In genomic region chr15:63308947-63309346, GRCh38 we compare ENCODE assay signal across 20 cellular contexts. TPM values are rescaled to one million over a fixed set of nuclear protein-coding genes. Genes with fewer than 3 reads are reported as not detected.
DNase-seq lines count a peak whose midpoint lies in the region; ATAC-seq, FAIRE-seq and TF ChIP-seq lines count a peak whose summit lies in the region.
"Had no signal": no experiment of that assay in that cellular context is flagged by ENCODE, and none has a peak within 500 bp of the region (broad histone marks: within the 10 kb centered on the region; RNA-seq: fewer than 3 reads in every experiment).

No MANE protein-coding gene starts in this region.

- H3K27ac ChIP-seq in PC-3 (ENCODE audit: low read length) (no peak overlapping the region), keratinocyte (ENCODE audit: control insufficient read depth, insufficient read depth, low read length) (no peak overlapping the region)
- H3K27ac ChIP-seq: A549, Peyer's patch, SJCRH30 had no signal

- POLR2A ChIA-PET in PC-3 (lab: Charles Lee; ENCODE audit: unreplicated experiment): no interaction called here
- POLR2A ChIA-PET in HEK293T (lab: Yijun Ruan, JAX): no interaction called here

- H3K4me3 ChIP-seq in PC-3 (ENCODE audit: low read length): no peak overlapping the region
- no peak overlapping the region for H3K4me3 ChIP-seq in keratinocyte (ENCODE audit: control insufficient read depth in 2 of 3, extremely low read depth in 1 of 3, insufficient read depth in 2 of 3, low read depth in 1 of 3, low read length in 3 of 3)
- H3K4me3 ChIP-seq: A549, Peyer's patch, SJCRH30 had no signal

- no peaks in the 10 kb centered on the region for H3F3A ChIP-seq in PC-3 (ENCODE audit: low read length, unreplicated experiment)

- H3K36me3 ChIP-seq in PC-3 (ENCODE audit: low read depth, low read length): no peaks in the 10 kb centered on the region
- H3K36me3 ChIP-seq in keratinocyte (ENCODE audit: control insufficient read depth in 2 of 2, extremely low read depth in 1 of 2, insufficient read depth in 2 of 2, low read length in 2 of 2): no peaks in the 10 kb centered on the region
- H3K36me3 ChIP-seq: SJCRH30 had no signal

- no peaks in the 10 kb centered on the region for H3K9me2 ChIP-seq in PC-3 (replicated peaks; ENCODE audit: low read length)

- FAIRE-seq in keratinocyte (lab: Jason Lieb, UNC) (no peak), urothelium cell line (lab: Jason Lieb, UNC) (peak; percentile 52)

- no peaks in the 10 kb centered on the region for H4K20me1 ChIP-seq in PC-3 (ENCODE audit: low read length)
- no peaks in the 10 kb centered on the region for H4K20me1 ChIP-seq in keratinocyte (ENCODE audit: control insufficient read depth, extremely low read depth, insufficient read depth, low read length)

- TF ChIP-seq CTCF in PC-3 (conservative IDR thresholded peaks at IDR 0.05; ENCODE audit: low read depth, low read length) (no peak), keratinocyte (optimal IDR thresholded peaks at IDR 0.05 in 1 of 3, IDR thresholded peaks at IDR 0.05 in 1 of 3, conservative IDR thresholded peaks at IDR 0.05 in 1 of 3; ENCODE audit: extremely low read depth in 1 of 3, insufficient read depth in 2 of 3, low read length in 3 of 3) (no peak)

- ATAC-seq in PC-3: 0 out of 2 replicates have a peak, but pooled peaks have one; percentile 31
- ATAC-seq in GM18502 (IDR thresholded peaks at IDR 0.05; ENCODE audit: poor library complexity, unreplicated experiment): no peak
- ATAC-seq: A549 had no signal

- intact Hi-C loops in PC-3 (cut with micrococcal nuclease): no loop called here

- no peaks in the 10 kb centered on the region for H3K9me1 ChIP-seq in keratinocyte (ENCODE audit: control insufficient read depth, extremely low read depth, insufficient read depth, low read length)

- H3K4me2 ChIP-seq in PC-3 (ENCODE audit: low read length): no peak overlapping the region
- no peak overlapping the region for H3K4me2 ChIP-seq in keratinocyte (ENCODE audit: control insufficient read depth, extremely low read depth, insufficient read depth, low read depth, low read length)
- H3K4me2 ChIP-seq: A549 had no signal

- no peaks in the 10 kb centered on the region for H3K27me3 ChIP-seq in PC-3 (ENCODE audit: low read length)
- H3K27me3 ChIP-seq in keratinocyte (ENCODE audit: control insufficient read depth, extremely low read depth, insufficient read depth, low read length): no peaks in the 10 kb centered on the region
- H3K27me3 ChIP-seq: Peyer's patch, SJCRH30 had no signal

- H3K4me1 ChIP-seq in PC-3 (ENCODE audit: insufficient read depth, low read length) (no peaks in the 10 kb centered on the region), keratinocyte (ENCODE audit: control insufficient read depth, extremely low read depth, insufficient read depth, low read length) (peaks cover 4% of the 10 kb centered on the region)
- H3K4me1 ChIP-seq: A549, Peyer's patch, SJCRH30 had no signal

- dilution Hi-C loops in keratinocyte (cut with MboI; ENCODE audit: extremely low pct_ligation_motif_present, low sequenced_read_pairs): no loop called here

- no peak overlapping the region for H2AFZ ChIP-seq in PC-3 (ENCODE audit: low read length)
- peak overlapping the region; percentile 35 for H2AFZ ChIP-seq in keratinocyte (ENCODE audit: control insufficient read depth, low read length)

- peak; percentile 17 for DNase-seq in PC-3
- DNase-seq in dermis microvascular lymphatic vessel endothelial cell (ENCODE audit: low read depth in 2 of 2): peak; percentile 22 to 74
- no peak for DNase-seq in keratinocyte (ENCODE audit: low read depth, low spot score)
- DNase-seq in urothelium cell line (ENCODE audit: low spot score): no peak
- no peak for DNase-seq in HEK293T (ENCODE audit: extremely low spot score)
- no peak for DNase-seq in NCI-H524 treated with DMSO at 0.1 percent for 48 hours (lab: John Stamatoyannopoulos, UW)
- DNase-seq: EL, H7, HFFc6, KBM-7, NCI-H1092 treated with DMSO at 0.1 percent for 48 hours, NCI-H1436 treated with DMSO at 0.1 percent for 48 hours, NCI-H1930, NCI-H2227 treated with DMSO at 0.1 percent for 48 hours, NCI-H510A treated with DMSO at 0.1 percent for 48 hours, NCI-H82, Peyer's patch, SJCRH30 had no signal

- no peaks in the 10 kb centered on the region for H3K9me3 ChIP-seq in PC-3 (ENCODE audit: low read length)
- no peaks in the 10 kb centered on the region for H3K9me3 ChIP-seq in keratinocyte (ENCODE audit: control insufficient read depth, low read depth, low read length)
- H3K9me3 ChIP-seq: A549, Peyer's patch, SJCRH30 had no signal

- H3K79me2 ChIP-seq in PC-3 (ENCODE audit: low read length) (no peaks in the 10 kb centered on the region), keratinocyte (ENCODE audit: control insufficient read depth, insufficient read depth, low read length) (no peaks in the 10 kb centered on the region)

- CTCF ChIA-PET in PC-3 (lab: Charles Lee): no interaction called here
- CTCF ChIA-PET in HEK293T (lab: Yijun Ruan, JAX): no interaction called here

- BruUV-seq in PC-3 (replicated peaks; lab: Mats Ljungman, UMichigan): no TSS peak

- H3K9ac ChIP-seq in PC-3 (ENCODE audit: low read length): no peak overlapping the region
- H3K9ac ChIP-seq in keratinocyte (ENCODE audit: control insufficient read depth, extremely low read depth, insufficient read depth, low read length): no peak overlapping the region

TF ChIP-seq in HEK293T, 16 proteins besides CTCF, POLR2A, EP300 and RAD21:
- TF ChIP-seq ARNT (IDR thresholded peaks at IDR 0.05): no peak
- no peak for TF ChIP-seq CTBP1 (IDR thresholded peaks at IDR 0.05; ENCODE audit: borderline replicate concordance)
- TF ChIP-seq ZNF384 (IDR thresholded peaks at IDR 0.05): no peak
- TF ChIP-seq L3MBTL2 (conservative IDR thresholded peaks at IDR 0.05): no peak
- TF ChIP-seq ELF4 (IDR thresholded peaks at IDR 0.05): no peak
- no peak for TF ChIP-seq HDGF (IDR thresholded peaks at IDR 0.05; ENCODE audit: borderline replicate concordance)
- TF ChIP-seq LEF1 (IDR thresholded peaks at IDR 0.05; ENCODE audit: borderline replicate concordance): no peak
- TF ChIP-seq SP1 (IDR thresholded peaks at IDR 0.05): no peak
- no peak for TF ChIP-seq BHLHE40 (IDR thresholded peaks at IDR 0.05; ENCODE audit: borderline replicate concordance)
- TF ChIP-seq FOXK2 (IDR thresholded peaks at IDR 0.05): no peak
- no peak for TF ChIP-seq PKNOX1 (IDR thresholded peaks at IDR 0.05)
- TF ChIP-seq FOXM1 (IDR thresholded peaks at IDR 0.05; ENCODE audit: borderline replicate concordance): no peak
- no peak for TF ChIP-seq TARDBP (IDR thresholded peaks at IDR 0.05)
- TF ChIP-seq NFRKB (IDR thresholded peaks at IDR 0.05): no peak
- TF ChIP-seq SUZ12 (IDR thresholded peaks at IDR 0.05): no peak
- no peak for TF ChIP-seq FOXA1 (IDR thresholded peaks at IDR 0.05)

RNA-seq across cellular contexts. Expression of gene APH1B, which starts 31.5 kb away (rescaled TPM):
- 2.6 and 2.8 TPM in 2 replicates for total RNA-seq in PC-3 (2014; rRNA removed)
- total RNA-seq in dermis microvascular lymphatic vessel endothelial cell: 18.9 and 27.1 TPM in 2 replicates
- 4.6 to 7.7 TPM (median 7.0 TPM) in 3 replicates for polyA plus RNA-seq in keratinocyte
- polyA plus RNA-seq in keratinocyte (2011; ENCODE audit: low read depth): 1.4 TPM
- polyA plus RNA-seq in keratinocyte (2011; cell fraction: cytosol; rRNA removed): 3.8 and 6.4 TPM in 2 replicates
- 11.2 and 11.8 TPM in 2 replicates for polyA plus RNA-seq in keratinocyte (2011; cell fraction: nucleus; rRNA removed)
- polyA plus RNA-seq in keratinocyte (2012; ENCODE audit: low replicate concordance): 3.7 and 5.2 TPM in 2 replicates
- polyA minus RNA-seq in keratinocyte: 4.9 to 9.7 TPM (median 8.8 TPM) in 3 replicates
- polyA minus RNA-seq in keratinocyte (2011; cell fraction: cytosol; rRNA and poly(A)+ RNA removed): 3.5 TPM
- polyA minus RNA-seq in keratinocyte (2011; cell fraction: nucleus; rRNA and poly(A)+ RNA removed): 9.9 and 14.8 TPM in 2 replicates

Comparison
In these comparisons a context has a peak if more than half of its experiments do, and no peak if none do; other contexts are left out.
1. DNase-seq: peak in PC-3 (single experiment) and dermis microvascular lymphatic vessel endothelial cell (2 of 2); none in keratinocyte (single experiment), urothelium cell line (single experiment), HEK293T (single experiment) and NCI-H524 treated with DMSO at 0.1 percent for 48 hours (single experiment).